11 cellular contexts compared by ENCODE assay signal in genomic region chr18:44799422-44800421, GRCh38.
A peak's percentile ranks its signal among the peaks of the same experiment; 100 is the strongest.
DNase-seq lines count a peak whose midpoint lies in the region; ATAC-seq and TF ChIP-seq lines count a peak whose summit lies in the region.
"Had no signal": no experiment of that assay in that cellular context is flagged by ENCODE, and none has a peak within 500 bp of the region (broad histone marks: within the 10 kb centered on the region; RNA-seq: fewer than 3 reads in every experiment).

No MANE protein-coding gene starts in this region.

- H3K36me3 Mint-ChIP-seq in activated T-cell treated with anti-CD3 and anti-CD28 coated beads, Interleukin-2, amount 50 U/mL, for 24 hours (ENCODE audit: low read depth): peaks cover 12% of the 10 kb centered on the region
- peaks cover 48% of the 10 kb centered on the region for H3K36me3 Mint-ChIP-seq in activated B cell treated with CpG ODN at 0.5 μM for 24 hours (ENCODE audit: low read depth)
- H3K36me3 Mint-ChIP-seq in stimulated activated naive B cell treated with anti-CD40 and anti-IgM and Interleukin-4, amounts not matched to agents 10 μg/mL and 1 μg/mL and 100 μg/mL, for 72 hours: peaks cover 68 to 80% of the 10 kb centered on the region in 2 donors
- peaks cover 0 to 18% (median 0%) of the 10 kb centered on the region in 5 donors for H3K36me3 Mint-ChIP-seq in naive thymus-derived CD4-positive, alpha-beta T cell

- H3K36me3 ChIP-seq in naive thymus-derived CD4-positive, alpha-beta T cell (ENCODE audit: control insufficient read depth in 2 of 3, insufficient read depth in 3 of 3, low read length in 3 of 3): no peaks in the 10 kb centered on the region

- H3K9me3 Mint-ChIP-seq in activated T-cell treated with anti-CD3 and anti-CD28 coated beads, Interleukin-2, amount 50 U/mL, for 24 hours: peaks cover 9% of the 10 kb centered on the region
- peaks cover 6% of the 10 kb centered on the region for H3K9me3 Mint-ChIP-seq in activated B cell treated with CpG ODN at 0.5 μM for 24 hours
- peaks cover 4 to 9% of the 10 kb centered on the region in 2 donors for H3K9me3 Mint-ChIP-seq in stimulated activated naive B cell treated with anti-CD40 and anti-IgM and Interleukin-4, amounts not matched to agents 10 μg/mL and 1 μg/mL and 100 μg/mL, for 72 hours
- H3K9me3 Mint-ChIP-seq in naive thymus-derived CD4-positive, alpha-beta T cell: peaks cover 0 to 10% (median 0%) of the 10 kb centered on the region in 11 donors

- TF ChIP-seq CTCF in activated B cell treated with CpG ODN at 0.5 μM for 24 hours (IDR thresholded peaks at IDR 0.05): no peak

- POLR2A ChIA-PET in activated B cell treated with CpG ODN at 0.5 μM for 24 hours (lab: Charles Lee): interaction anchor here (0.5 to 6.4 kb wide), 7 partner anchors 9 to 866 kb away, joined by 3 to 35 read pairs (median 4); partner anchors contain the start of gene SETBP1
- POLR2A ChIA-PET in naive thymus-derived CD4-positive, alpha-beta T cell (lab: Charles Lee): no interaction called here

- no peaks in the 10 kb centered on the region for H3K27me3 ChIP-seq in naive thymus-derived CD4-positive, alpha-beta T cell (ENCODE audit: control insufficient read depth in 2 of 2, insufficient read depth in 2 of 2, low read length in 2 of 2)

- peaks cover 4% of the 10 kb centered on the region for H3K27me3 Mint-ChIP-seq in activated T-cell treated with anti-CD3 and anti-CD28 coated beads, Interleukin-2, amount 50 U/mL, for 24 hours
- H3K27me3 Mint-ChIP-seq in activated B cell treated with CpG ODN at 0.5 μM for 24 hours: no peaks in the 10 kb centered on the region
- no peaks in the 10 kb centered on the region for H3K27me3 Mint-ChIP-seq in stimulated activated naive B cell treated with anti-CD40 and anti-IgM and Interleukin-4, amounts not matched to agents 10 μg/mL and 1 μg/mL and 100 μg/mL, for 72 hours
- H3K27me3 Mint-ChIP-seq in naive thymus-derived CD4-positive, alpha-beta T cell: peaks cover 0 to 3% (median 0%) of the 10 kb centered on the region in 5 donors

- H3K4me1 Mint-ChIP-seq in activated T-cell treated with anti-CD3 and anti-CD28 coated beads, Interleukin-2, amount 50 U/mL, for 24 hours (ENCODE audit: low read depth): peaks cover 75% of the 10 kb centered on the region
- H3K4me1 Mint-ChIP-seq in activated B cell treated with CpG ODN at 0.5 μM for 24 hours: peaks cover 94% of the 10 kb centered on the region
- H3K4me1 Mint-ChIP-seq in stimulated activated naive B cell treated with anti-CD40 and anti-IgM and Interleukin-4, amounts not matched to agents 10 μg/mL and 1 μg/mL and 100 μg/mL, for 72 hours: peaks cover 79 to 100% of the 10 kb centered on the region in 2 donors
- H3K4me1 Mint-ChIP-seq in naive thymus-derived CD4-positive, alpha-beta T cell: peaks cover 0 to 40% (median 0%) of the 10 kb centered on the region in 7 donors

- H3K4me1 ChIP-seq in naive thymus-derived CD4-positive, alpha-beta T cell (ENCODE audit: control insufficient read depth in 2 of 2, insufficient read depth in 2 of 2, low read length in 2 of 2): peaks cover 0 to 9% of the 10 kb centered on the region in 2 donors

- no peak overlapping the region for H3K4me3 ChIP-seq in naive thymus-derived CD4-positive, alpha-beta T cell (ENCODE audit: low read length)

- ATAC-seq in HG03039 (IDR thresholded peaks at IDR 0.05; ENCODE audit: unreplicated experiment) (peak; percentile 57), activated B cell treated with CpG ODN at 0.5 μM for 24 hours (ENCODE audit: low read depth) (peak; percentile 43), Right ventricle myocardium superior (ENCODE audit: poor library complexity) (no peak)
- peak; percentile 53 to 61 for ATAC-seq in stimulated activated naive B cell treated with anti-CD40 and anti-IgM and Interleukin-4, amounts not matched to agents 10 μg/mL and 1 μg/mL and 100 μg/mL, for 72 hours (replicated peaks)
- ATAC-seq in naive thymus-derived CD4-positive, alpha-beta T cell: no peak

- DNase-seq in activated T-cell treated with anti-CD3 and anti-CD28 coated beads, Interleukin-2, amount 50 U/mL, for 24 hours: no peak
- DNase-seq in activated T-cell treated with anti-CD3 and anti-CD28 coated beads for 4 hours: no peak
- no peak for DNase-seq in activated B cell treated with CpG ODN at 0.5 μM for 24 hours
- peak; percentile 33 for DNase-seq in stimulated activated naive B cell treated with anti-CD40 and anti-IgM and Interleukin-4, amounts not matched to agents 10 μg/mL and 1 μg/mL and 100 μg/mL, for 72 hours
- no peak for DNase-seq in HUDEP-2 (lab: John Stamatoyannopoulos, UW; ENCODE audit: unreplicated experiment in 76 of 76)
- DNase-seq in naive thymus-derived CD4-positive, alpha-beta T cell: no peak
- DNase-seq in Right ventricle myocardium superior: no peak
- DNase-seq: midbrain; stimulated activated naive CD4-positive, alpha-beta T cell had no signal

- no peaks in the 10 kb centered on the region for H3K9me3 ChIP-seq in naive thymus-derived CD4-positive, alpha-beta T cell (ENCODE audit: control insufficient read depth in 2 of 3, low read length in 3 of 3)

- CTCF ChIA-PET in activated B cell treated with CpG ODN at 0.5 μM for 24 hours (lab: Charles Lee): interaction anchor here (1.1 to 1.5 kb wide), 3 partner anchors 13 to 119 kb away, joined by 3 to 5 read pairs (median 3); partner anchors contain the start of gene SETBP1
- CTCF ChIA-PET in naive thymus-derived CD4-positive, alpha-beta T cell (lab: Charles Lee): no interaction called here

- H3K4me3 Mint-ChIP-seq in activated T-cell treated with anti-CD3 and anti-CD28 coated beads, Interleukin-2, amount 50 U/mL, for 24 hours: no peak overlapping the region
- peak overlapping the region; percentile 61 for H3K4me3 Mint-ChIP-seq in activated B cell treated with CpG ODN at 0.5 μM for 24 hours
- peak overlapping the region; percentile 70 to 74 for H3K4me3 Mint-ChIP-seq in stimulated activated naive B cell treated with anti-CD40 and anti-IgM and Interleukin-4, amounts not matched to agents 10 μg/mL and 1 μg/mL and 100 μg/mL, for 72 hours
- H3K4me3 Mint-ChIP-seq in naive thymus-derived CD4-positive, alpha-beta T cell: peak overlapping the region in 1 of 10 donors; percentile 34
- H3K4me3 Mint-ChIP-seq: dendritic cell treated with granulocyte-macrophage colony-stimulating factor and Interleukin-4, amounts not matched to agents 40 ng/mL and 50 ng/mL, for 4 days had no signal

- no peak overlapping the region for H3K27ac ChIP-seq in naive thymus-derived CD4-positive, alpha-beta T cell (ENCODE audit: low read depth, low read length)

- intact Hi-C loops in activated B cell treated with CpG ODN at 0.5 μM for 24 hours (cut with micrococcal nuclease): loop anchor here (2.0 kb wide), 2 partner anchors 13 to 19 kb away; no protein-coding TSS in a partner anchor
- intact Hi-C loops in naive thymus-derived CD4-positive, alpha-beta T cell (cut with micrococcal nuclease): loop anchor here in 1 of 2 donors (2.0 to 5.0 kb wide), 3 partner anchors 41 to 122 kb away; no protein-coding TSS in a partner anchor
- intact Hi-C loops in Right ventricle myocardium superior (cut with DNase I): no loop called here

- peak overlapping the region; percentile 58 for H3K27ac Mint-ChIP-seq in activated T-cell treated with anti-CD3 and anti-CD28 coated beads, Interleukin-2, amount 50 U/mL, for 24 hours
- peak overlapping the region; percentile 86 for H3K27ac Mint-ChIP-seq in activated B cell treated with CpG ODN at 0.5 μM for 24 hours
- peak overlapping the region; percentile 98 for H3K27ac Mint-ChIP-seq in stimulated activated naive B cell treated with anti-CD40 and anti-IgM and Interleukin-4, amounts not matched to agents 10 μg/mL and 1 μg/mL and 100 μg/mL, for 72 hours
- H3K27ac Mint-ChIP-seq in naive thymus-derived CD4-positive, alpha-beta T cell: peak overlapping the region in 1 of 9 donors; percentile 61
- H3K27ac Mint-ChIP-seq: dendritic cell treated with granulocyte-macrophage colony-stimulating factor and Interleukin-4, amounts not matched to agents 40 ng/mL and 50 ng/mL, for 4 days had no signal

Comparison
In these comparisons a context has a peak if more than half of its experiments do, and no peak if none do; other contexts are left out.
1. ATAC-seq: peak in HG03039 (single experiment), activated B cell treated with CpG ODN at 0.5 μM for 24 hours (single experiment) and stimulated activated naive B cell treated with anti-CD40 and anti-IgM and Interleukin-4, amounts not matched to agents 10 μg/mL and 1 μg/mL and 100 μg/mL, for 72 hours (2 of 2); none in naive thymus-derived CD4-positive, alpha-beta T cell (single experiment) and Right ventricle myocardium superior (single experiment).